ENCODE assay signal across 8 cellular contexts in the genomic region with DNA sequence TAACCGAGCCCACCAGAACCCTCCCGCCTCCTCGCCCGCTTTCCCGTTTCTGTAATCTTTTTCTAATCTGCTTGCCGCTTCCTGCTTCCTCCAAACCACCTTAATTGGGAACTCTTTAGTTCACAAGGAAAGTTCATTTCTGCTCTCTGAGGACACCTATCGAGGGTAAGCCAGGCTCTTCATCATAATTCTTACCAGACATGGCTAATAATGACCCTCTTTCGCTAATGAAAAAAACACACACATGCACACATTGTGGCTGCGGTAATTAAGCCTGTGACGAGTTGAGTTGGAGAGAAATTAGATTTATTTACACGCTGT.
DNase-seq lines count a peak whose midpoint lies in the region; ATAC-seq and TF ChIP-seq lines count a peak whose summit lies in the region.

No MANE protein-coding gene starts in this region.

- intact Hi-C loops in dendritic cell treated with granulocyte-macrophage colony-stimulating factor and Interleukin-4, amounts not matched to agents 40 ng/mL and 50 ng/mL, for 4 days (cut with micrococcal nuclease), result no loop called here
- intact Hi-C loops in lower lobe of right lung (cut with DNase I), result no loop called here
- intact Hi-C loops in uterus (cut with DNase I; ENCODE audit: low total_unique reads), result no loop called here

- H3K27me3 ChIP-seq in lower lobe of right lung (ENCODE audit: low read depth) (no peaks in the 10 kb centered on the region), uterus (no peaks in the 10 kb centered on the region)

- H3K4me1 ChIP-seq in lower lobe of right lung, result peaks cover 27% of the 10 kb centered on the region
- H3K4me1 ChIP-seq in uterus, result no peaks in the 10 kb centered on the region

- H3K4me3 Mint-ChIP-seq in dendritic cell treated with granulocyte-macrophage colony-stimulating factor and Interleukin-4, amounts not matched to agents 40 ng/mL and 50 ng/mL, for 4 days, result peak overlapping the region; percentile 69

- TF ChIP-seq RAD21 in Ishikawa (IDR thresholded peaks at IDR 0.05; ENCODE audit: low read depth), result peak; percentile 56

- TF ChIP-seq POLR2A in uterus (IDR thresholded peaks at IDR 0.05), result no peak

- H3K27me3 Mint-ChIP-seq in dendritic cell treated with granulocyte-macrophage colony-stimulating factor and Interleukin-4, amounts not matched to agents 40 ng/mL and 50 ng/mL, for 4 days, result peaks cover 8% of the 10 kb centered on the region

- ATAC-seq in lower lobe of right lung, result peak; percentile 27 to 51
- ATAC-seq in HG02678 (IDR thresholded peaks at IDR 0.05; ENCODE audit: unreplicated experiment), result no peak
- no peak for ATAC-seq in activated CD4-positive, CD25-positive, alpha-beta regulatory T cell treated with anti-CD3 and anti-CD28 coated beads, Interleukin-2, amount 50 U/mL, for 24 hours
- ATAC-seq in GM21526 (IDR thresholded peaks at IDR 0.05; ENCODE audit: low FRiP score, unreplicated experiment), result no peak

- H3K36me3 Mint-ChIP-seq in dendritic cell treated with granulocyte-macrophage colony-stimulating factor and Interleukin-4, amounts not matched to agents 40 ng/mL and 50 ng/mL, for 4 days (ENCODE audit: low read depth), result no peaks in the 10 kb centered on the region

- DNase-seq in AG08395 (ENCODE audit: low spot score) (peak; percentile 47), lower lobe of right lung (no peak), uterus (peak in 1 of 2 donors; percentile 45)

- H3K27ac Mint-ChIP-seq in dendritic cell treated with granulocyte-macrophage colony-stimulating factor and Interleukin-4, amounts not matched to agents 40 ng/mL and 50 ng/mL, for 4 days, result peak overlapping the region; percentile 71

- no peaks in the 10 kb centered on the region for H3K9me3 ChIP-seq in lower lobe of right lung
- no peaks in the 10 kb centered on the region for H3K9me3 ChIP-seq in uterus

- H3K4me1 Mint-ChIP-seq in dendritic cell treated with granulocyte-macrophage colony-stimulating factor and Interleukin-4, amounts not matched to agents 40 ng/mL and 50 ng/mL, for 4 days (ENCODE audit: low read depth), result peaks cover 33% of the 10 kb centered on the region

- H3K36me3 ChIP-seq in lower lobe of right lung (no peaks in the 10 kb centered on the region), uterus (no peaks in the 10 kb centered on the region)

- TF ChIP-seq EP300 in Ishikawa (IDR thresholded peaks at IDR 0.05; ENCODE audit: borderline replicate concordance), result no peak

- H3K9me3 Mint-ChIP-seq in dendritic cell treated with granulocyte-macrophage colony-stimulating factor and Interleukin-4, amounts not matched to agents 40 ng/mL and 50 ng/mL, for 4 days, result no peaks in the 10 kb centered on the region

- H3K27ac ChIP-seq in lower lobe of right lung (peak overlapping the region; percentile 67), uterus (peak overlapping the region; percentile 61 to 66)

- H3K4me3 ChIP-seq in lower lobe of right lung (peak overlapping the region; percentile 52), uterus (peak overlapping the region; percentile 26 to 33)

- TF ChIP-seq CTCF in lower lobe of right lung (IDR thresholded peaks at IDR 0.05) (peak; percentile 43), uterus (IDR thresholded peaks at IDR 0.05) (peak; percentile 54 to 73 (median 66))

TF ChIP-seq in Ishikawa, 13 proteins besides CTCF, POLR2A, EP300 and RAD21:
- TF ChIP-seq YY1 (IDR thresholded peaks at IDR 0.05; ENCODE audit: low read depth) (no peak), TAF1 (IDR thresholded peaks at IDR 0.05; ENCODE audit: low read depth) (no peak), CREB1 (IDR thresholded peaks at IDR 0.05; ENCODE audit: low read depth) (no peak), ZBTB7A (IDR thresholded peaks at IDR 0.05; ENCODE audit: low read depth) (no peak)

Comparison
In these comparisons a context has a peak if more than half of its experiments do, and no peak if none do; other contexts are left out.
1. ATAC-seq: peak in lower lobe of right lung (2 of 2); none in HG02678 (single experiment), activated CD4-positive, CD25-positive, alpha-beta regulatory T cell treated with anti-CD3 and anti-CD28 coated beads, Interleukin-2, amount 50 U/mL, for 24 hours (0 of 2) and GM21526 (single experiment).